ENCODE assay signal across 8 cellular contexts in genomic region chr6:130020892-130021483, GRCh38. TPM values are rescaled to one million over a fixed set of nuclear protein-coding genes. Genes with fewer than 3 reads are reported as not detected.
A peak's percentile ranks its signal among the peaks of the same experiment; 100 is the strongest.
DNase-seq lines count a peak whose midpoint lies in the region; ATAC-seq, FAIRE-seq and TF ChIP-seq lines count a peak whose summit lies in the region.

No MANE protein-coding gene starts in this region.

- peak overlapping the region; percentile 79 to 92 for H3K27ac Mint-ChIP-seq in natural killer cell treated with Interleukin-12 subunit alpha and Interleukin-12 subunit beta and Interleukin-15 and Interleukin-18, amount 100 ng/mL, for 72 hours

- DNase-seq in DMS53 (lab: John Stamatoyannopoulos, UW) (peak; percentile 83), HuH-7.5 (ENCODE audit: low spot score) (peak; percentile 61), RCC 7860 (ENCODE audit: low spot score) (peak; percentile 58), fibroblast of pulmonary artery (ENCODE audit: low read depth) (peak; percentile 97)
- peak; percentile 45 to 58 for DNase-seq in activated T-helper 1 cell treated with anti-CD3 and anti-CD28 coated beads, Interleukin-2, amount 50 U/mL, for 16 hours (ENCODE audit: low read depth in 1 of 2, low spot score in 1 of 2)
- peak; percentile 80 for DNase-seq in natural killer cell treated with Interleukin-12 subunit alpha and Interleukin-12 subunit beta and Interleukin-15 and Interleukin-18, amount 100 ng/mL, for 72 hours (ENCODE audit: low spot score)
- DNase-seq in stimulated activated naive CD4-positive, alpha-beta T cell treated with Interleukin-2 at 50 U/mL for 16 hours (lab: John Stamatoyannopoulos, UW) = peak; percentile 72

- peak; percentile 90 for TF ChIP-seq CTCF in fibroblast of pulmonary artery (IDR thresholded peaks at IDR 0.05; ENCODE audit: low read length, missing control alignments)

- H3K4me3 ChIP-seq in fibroblast of pulmonary artery (replicated peaks; ENCODE audit: low read depth, low read length) = peak overlapping the region; percentile 96

- peak; percentile 64 for ATAC-seq in GM21529 (IDR thresholded peaks at IDR 0.05; ENCODE audit: unreplicated experiment)
- peak; percentile 73 to 81 for ATAC-seq in natural killer cell treated with Interleukin-12 subunit alpha and Interleukin-12 subunit beta and Interleukin-15 and Interleukin-18, amount 100 ng/mL, for 72 hours

- H3K9me3 Mint-ChIP-seq in natural killer cell treated with Interleukin-12 subunit alpha and Interleukin-12 subunit beta and Interleukin-15 and Interleukin-18, amount 100 ng/mL, for 72 hours = no peaks in the 10 kb centered on the region

- peaks cover 17 to 28% of the 10 kb centered on the region in 2 donors for H3K4me1 Mint-ChIP-seq in natural killer cell treated with Interleukin-12 subunit alpha and Interleukin-12 subunit beta and Interleukin-15 and Interleukin-18, amount 100 ng/mL, for 72 hours (ENCODE audit: low read depth in 2 of 2)

- H3K27me3 Mint-ChIP-seq in natural killer cell treated with Interleukin-12 subunit alpha and Interleukin-12 subunit beta and Interleukin-15 and Interleukin-18, amount 100 ng/mL, for 72 hours = no peaks in the 10 kb centered on the region

- peaks cover 19% of the 10 kb centered on the region for H3K36me3 Mint-ChIP-seq in natural killer cell treated with Interleukin-12 subunit alpha and Interleukin-12 subunit beta and Interleukin-15 and Interleukin-18, amount 100 ng/mL, for 72 hours

- FAIRE-seq in RCC 7860 (lab: Jason Lieb, UNC) = peak; percentile 65

- peak overlapping the region; percentile 95 for H3K4me3 Mint-ChIP-seq in natural killer cell treated with Interleukin-12 subunit alpha and Interleukin-12 subunit beta and Interleukin-15 and Interleukin-18, amount 100 ng/mL, for 72 hours

RNA-seq across cellular contexts. Expression of gene L3MBTL3, which starts 2.6 kb away (rescaled TPM):
- total RNA-seq in natural killer cell treated with Interleukin-12 subunit alpha and Interleukin-12 subunit beta and Interleukin-15 and Interleukin-18, amount 100 ng/mL, for 72 hours = 10 to 100 TPM in 1 of 2 donors, 1 to 10 TPM in 1; 7.4 to 12.5 TPM

Comparison
In these comparisons a context has a peak if more than half of its experiments do, and no peak if none do; other contexts are left out.
1. Peak in every context shown above with its lines: DNase-seq, ATAC-seq and H3K4me3 ChIP-seq.